Comparison of ENCODE assay signal across 1 cellular context in genomic region chr19:49058592-49058991, GRCh38.
TF ChIP-seq lines count a peak whose summit lies in the region.

No MANE protein-coding gene starts in this region.

TF ChIP-seq in GM23338, 12 proteins besides CTCF, POLR2A, EP300 and RAD21 (continued from another document):
- TF ChIP-seq ZNF462 (CRISPR knock-in tag; IDR thresholded peaks at IDR 0.05) (no peak), STAT1 (IDR thresholded peaks at IDR 0.05; ENCODE audit: unreplicated experiment) (no peak), JUNB (IDR thresholded peaks at IDR 0.05; ENCODE audit: unreplicated experiment) (no peak), EZH2 (IDR thresholded peaks at IDR 0.05; ENCODE audit: low read depth, unreplicated experiment) (no peak), NANOG (IDR thresholded peaks at IDR 0.05; ENCODE audit: borderline replicate concordance) (no peak), CREB1 (CRISPR knock-in tag; IDR thresholded peaks at IDR 0.05; ENCODE audit: low read depth) (no peak)
